ENCODE assay signal across 8 cellular contexts in the genomic region with DNA sequence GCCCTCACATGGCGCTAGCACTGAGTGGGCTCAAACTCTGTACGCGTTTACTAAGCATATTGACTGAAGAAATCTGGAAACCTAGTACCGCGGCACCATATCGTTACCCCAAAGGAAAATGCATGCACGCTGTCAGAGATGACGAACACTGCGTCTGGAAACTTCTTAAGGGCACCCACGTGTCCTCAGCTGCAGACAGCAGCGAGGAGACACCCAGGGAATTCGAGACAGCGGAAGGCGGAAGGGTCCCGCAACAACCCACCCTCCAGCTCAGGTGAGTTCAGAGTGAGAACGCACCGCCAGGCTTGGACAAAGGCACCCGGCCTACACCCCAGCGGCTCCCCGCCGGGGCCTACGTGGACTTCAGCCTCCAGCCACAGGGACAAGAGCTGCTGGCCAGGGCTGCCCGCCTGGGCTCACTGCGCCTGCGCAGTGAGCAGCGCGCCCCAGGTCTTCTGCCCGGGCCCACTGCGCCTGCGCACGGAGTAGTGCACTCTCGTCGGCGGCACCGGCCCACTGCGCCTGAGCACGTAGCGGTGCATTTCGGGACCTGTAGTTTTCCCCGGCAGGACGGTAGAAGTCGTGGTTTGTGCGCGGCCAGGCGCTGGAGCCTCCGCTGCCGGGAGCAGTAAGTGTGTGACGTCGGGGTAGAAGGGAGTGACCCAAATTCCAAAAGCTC. TPM values are rescaled to one million over a fixed set of nuclear protein-coding genes. Genes with fewer than 3 reads are reported as not detected.
A peak's percentile ranks its signal among the peaks of the same experiment; 100 is the strongest.
DNase-seq lines count a peak whose midpoint lies in the region; ATAC-seq and TF ChIP-seq lines count a peak whose summit lies in the region.
"Not testable (repeated sequence)": the region's sequence is repeated elsewhere in the genome, so short reads cannot be mapped to it uniquely, and the experiment has no call there.

Gene SMIM11, plus strand, starts transcription at position 568 of the 679 bp plus-strand sequence. CDS start 3,998 bp downstream, outside the sequence.

- not testable (repeated sequence) for H3K36me3 Mint-ChIP-seq in activated CD4-positive, alpha-beta T cell treated with anti-CD3 and anti-CD28 coated beads for 36 hours (ENCODE audit: low read depth)

- H3K4me1 Mint-ChIP-seq in activated CD4-positive, alpha-beta T cell treated with anti-CD3 and anti-CD28 coated beads for 36 hours, result not testable (repeated sequence)

- intact Hi-C loops in activated CD4-positive, alpha-beta T cell treated with anti-CD3 and anti-CD28 coated beads for 36 hours (cut with DNase I, micrococcal nuclease); upper lobe of right lung (cut with DNase I): not testable (repeated sequence)

- ATAC-seq in GM18520 (IDR thresholded peaks at IDR 0.05; ENCODE audit: unreplicated experiment) (peak; percentile 84), GM21423 (IDR thresholded peaks at IDR 0.05; ENCODE audit: unreplicated experiment) (peak; percentile 94), HG02884 (IDR thresholded peaks at IDR 0.05; ENCODE audit: unreplicated experiment) (peak; percentile 89), HG03457 (IDR thresholded peaks at IDR 0.05; ENCODE audit: unreplicated experiment) (peak; percentile 70), upper lobe of right lung (peak; percentile 97)
- ATAC-seq in activated CD4-positive, alpha-beta T cell treated with anti-CD3 and anti-CD28 coated beads for 36 hours, result peak; percentile 98

- not testable (repeated sequence) for DNase-seq in activated CD4-positive, alpha-beta T cell treated with anti-CD3 and anti-CD28 coated beads for 36 hours; epithelial cell of proximal tubule (ENCODE audit: low read depth); mucosa of gallbladder (ENCODE audit: low spot score); upper lobe of right lung

- H3K4me3 ChIP-seq in epithelial cell of proximal tubule (ENCODE audit: low read depth, low read length); upper lobe of right lung: not testable (repeated sequence)

- not testable (repeated sequence) for H3K9me3 ChIP-seq in upper lobe of right lung

- not testable (repeated sequence) for TF ChIP-seq CTCF in epithelial cell of proximal tubule (conservative IDR thresholded peaks at IDR 0.05; ENCODE audit: low read depth, low read length); upper lobe of right lung (IDR thresholded peaks at IDR 0.05)

- not testable (repeated sequence) for H3K27ac ChIP-seq in upper lobe of right lung

- H3K27me3 Mint-ChIP-seq in activated CD4-positive, alpha-beta T cell treated with anti-CD3 and anti-CD28 coated beads for 36 hours, result not testable (repeated sequence)

- not testable (repeated sequence) for H3K36me3 ChIP-seq in upper lobe of right lung

- H3K4me3 Mint-ChIP-seq in activated CD4-positive, alpha-beta T cell treated with anti-CD3 and anti-CD28 coated beads for 36 hours, result not testable (repeated sequence)

- POLR2A ChIA-PET in activated CD4-positive, alpha-beta T cell treated with anti-CD3 and anti-CD28 coated beads for 36 hours (lab: Charles Lee), result not testable (repeated sequence)

- H3K4me1 ChIP-seq in upper lobe of right lung, result not testable (repeated sequence)

- H3K27me3 ChIP-seq in upper lobe of right lung, result not testable (repeated sequence)

- not testable (repeated sequence) for H3K9me3 Mint-ChIP-seq in activated CD4-positive, alpha-beta T cell treated with anti-CD3 and anti-CD28 coated beads for 36 hours (ENCODE audit: low read depth)

- CTCF ChIA-PET in activated CD4-positive, alpha-beta T cell treated with anti-CD3 and anti-CD28 coated beads for 36 hours (lab: Charles Lee), result not testable (repeated sequence)

- H3K27ac Mint-ChIP-seq in activated CD4-positive, alpha-beta T cell treated with anti-CD3 and anti-CD28 coated beads for 36 hours, result not testable (repeated sequence)

RNA-seq across cellular contexts. Expression of gene SMIM11, which starts in this region (rescaled TPM):
- 1 to 10 TPM; 2.1 to 6.6 TPM for total RNA-seq in activated CD4-positive, alpha-beta T cell treated with anti-CD3 and anti-CD28 coated beads for 36 hours
- total RNA-seq in epithelial cell of proximal tubule (0.94 and 22.0 TPM in 2 replicates), mucosa of gallbladder (20.5 TPM), upper lobe of right lung (21.8 TPM)
